12 cellular contexts compared by ENCODE assay signal in the genomic region with DNA sequence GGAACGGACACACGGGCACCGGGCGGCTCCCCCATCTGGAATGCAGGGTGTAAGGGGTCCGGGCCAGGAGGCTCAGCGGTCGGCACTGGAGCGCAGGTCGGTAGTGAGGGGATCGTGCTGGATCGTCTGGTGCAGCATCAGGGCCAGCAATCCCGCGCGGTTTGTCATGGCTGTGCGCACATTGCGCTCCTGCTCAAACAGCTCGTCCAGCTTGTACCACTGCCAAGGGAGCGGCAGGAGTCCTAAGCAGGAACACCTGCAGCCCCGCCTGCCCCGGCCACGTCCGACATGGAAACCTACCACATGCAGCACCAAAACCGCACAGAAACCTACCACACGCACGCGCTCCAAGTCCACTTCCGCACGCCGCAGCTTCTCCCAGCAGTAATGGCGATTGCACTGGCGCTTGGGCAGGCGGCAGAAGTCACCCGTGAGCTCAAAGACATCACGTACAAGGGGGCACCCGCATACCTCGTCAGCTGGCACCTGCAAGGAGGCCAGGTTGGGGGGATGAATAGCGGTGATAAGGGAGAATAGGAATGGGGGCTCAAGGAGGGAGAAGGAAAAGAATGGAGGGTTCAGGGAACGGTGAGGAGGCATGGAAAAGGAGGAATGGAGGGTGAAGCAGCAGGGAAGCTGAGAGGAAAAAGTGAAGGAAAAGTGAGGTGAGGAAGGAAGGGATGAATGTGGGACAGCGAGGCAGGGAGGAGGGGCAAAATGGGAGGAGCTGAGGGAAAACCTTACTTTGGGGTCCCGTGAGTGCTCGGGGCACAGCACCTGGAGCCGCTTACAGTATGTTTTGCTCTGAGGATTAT. TPM values are rescaled to one million over a fixed set of nuclear protein-coding genes. Genes with fewer than 3 reads are reported as not detected.
DNase-seq lines count a peak whose midpoint lies in the region; ATAC-seq, FAIRE-seq and TF ChIP-seq lines count a peak whose summit lies in the region.
"Had no signal": no experiment of that assay in that cellular context is flagged by ENCODE, and none has a peak within 500 bp of the region (broad histone marks: within the 10 kb centered on the region; RNA-seq: fewer than 3 reads in every experiment).

No MANE protein-coding gene starts in this region.

- no peak for DNase-seq in stimulated activated naive CD8-positive, alpha-beta T cell treated with anti-CD3 and anti-CD28 coated beads, Interleukin-15, Interleukin-2, amounts not matched to agents 100 U/mL and 50 U/mL, for 24 hours
- DNase-seq in activated B cell treated with CpG ODN at 0.5 μM for 24 hours: no peak
- DNase-seq in kidney: peak; percentile 85
- peak; percentile 69 for DNase-seq in upper lobe of right lung
- no peak for DNase-seq in GM19239 (ENCODE audit: insufficient read length, low spot score)
- no peak for DNase-seq in globus pallidus (ENCODE audit: low spot score)
- DNase-seq in NCI-H1105 treated with DMSO at 0.1 percent for 48 hours (lab: John Stamatoyannopoulos, UW): no peak
- DNase-seq: occipital lobe had no signal

- intact Hi-C loops in activated B cell treated with CpG ODN at 0.5 μM for 24 hours (cut with micrococcal nuclease): no loop called here
- intact Hi-C loops in kidney (cut with DNase I): no loop called here
- intact Hi-C loops in upper lobe of right lung (cut with DNase I): no loop called here

- peaks cover 70% of the 10 kb centered on the region for H3K36me3 Mint-ChIP-seq in stimulated activated naive CD8-positive, alpha-beta T cell treated with anti-CD3 and anti-CD28 coated beads, Interleukin-15, Interleukin-2, amounts not matched to agents 100 ng/mL and 50 ng/mL, for 24 hours (ENCODE audit: low read depth)
- H3K36me3 Mint-ChIP-seq in activated B cell treated with CpG ODN at 0.5 μM for 24 hours (ENCODE audit: low read depth): peaks cover 74% of the 10 kb centered on the region

- ATAC-seq in stimulated activated naive CD8-positive, alpha-beta T cell treated with anti-CD3 and anti-CD28 coated beads, Interleukin-15, Interleukin-2, amounts not matched to agents 100 U/mL and 50 U/mL, for 24 hours: no peak
- ATAC-seq in activated B cell treated with CpG ODN at 0.5 μM for 24 hours (ENCODE audit: low read depth) (no peak), upper lobe of right lung (no peak)

- H3K9me3 ChIP-seq in kidney (ENCODE audit: control insufficient read depth in 1 of 2, low read length in 2 of 2) (no peaks in the 10 kb centered on the region), upper lobe of right lung (no peaks in the 10 kb centered on the region)
- H3K9me3 ChIP-seq: SJSA1, uterus had no signal

- POLR2A ChIA-PET in activated B cell treated with CpG ODN at 0.5 μM for 24 hours (lab: Charles Lee): interaction anchor here (1.8 to 2.7 kb wide), 3 partner anchors 15 to 796 kb away, joined by 9 to 44 read pairs (median 20); partner anchors contain the start of genes C18orf32 and CFAP53

- H3K4me1 ChIP-seq in kidney (ENCODE audit: control insufficient read depth in 1 of 2, insufficient read depth in 1 of 2, low read depth in 1 of 2, low read length in 2 of 2) (peaks cover 11 to 25% of the 10 kb centered on the region in 2 donors), upper lobe of right lung (peaks cover 26% of the 10 kb centered on the region)

- no peaks in the 10 kb centered on the region for H3K27me3 ChIP-seq in upper lobe of right lung
- H3K27me3 ChIP-seq: SJSA1, uterus had no signal

- no peak for TF ChIP-seq CTCF in activated B cell treated with CpG ODN at 0.5 μM for 24 hours (IDR thresholded peaks at IDR 0.05)
- TF ChIP-seq CTCF in kidney (IDR thresholded peaks at IDR 0.05; ENCODE audit: borderline replicate concordance, extremely low read depth, insufficient read depth): no peak
- no peak for TF ChIP-seq CTCF in upper lobe of right lung (IDR thresholded peaks at IDR 0.05)

- no peaks in the 10 kb centered on the region for H3K27me3 Mint-ChIP-seq in stimulated activated naive CD8-positive, alpha-beta T cell treated with anti-CD3 and anti-CD28 coated beads, Interleukin-15, Interleukin-2, amounts not matched to agents 100 ng/mL and 50 ng/mL, for 24 hours
- no peaks in the 10 kb centered on the region for H3K27me3 Mint-ChIP-seq in activated B cell treated with CpG ODN at 0.5 μM for 24 hours

- H3K4me1 Mint-ChIP-seq in stimulated activated naive CD8-positive, alpha-beta T cell treated with anti-CD3 and anti-CD28 coated beads, Interleukin-15, Interleukin-2, amounts not matched to agents 100 ng/mL and 50 ng/mL, for 24 hours (ENCODE audit: low read depth): peaks cover 41% of the 10 kb centered on the region
- peaks cover 49% of the 10 kb centered on the region for H3K4me1 Mint-ChIP-seq in activated B cell treated with CpG ODN at 0.5 μM for 24 hours

- no peak for FAIRE-seq in kidney (lab: Jason Lieb, UNC)
- no peak for FAIRE-seq in GM19239 (lab: Jason Lieb, UNC)
- FAIRE-seq: H1 had no signal

- H3K4me3 ChIP-seq in kidney (ENCODE audit: low read length in 2 of 2) (peak overlapping the region in 1 of 2 donors; percentile 99), upper lobe of right lung (no peak overlapping the region)

- H3K9ac ChIP-seq in kidney (ENCODE audit: low read length in 2 of 2): no peak overlapping the region

- peak overlapping the region; percentile 98 for H3K4me3 Mint-ChIP-seq in stimulated activated naive CD8-positive, alpha-beta T cell treated with anti-CD3 and anti-CD28 coated beads, Interleukin-15, Interleukin-2, amounts not matched to agents 100 ng/mL and 50 ng/mL, for 24 hours
- peak overlapping the region; percentile 97 for H3K4me3 Mint-ChIP-seq in activated B cell treated with CpG ODN at 0.5 μM for 24 hours

- no peak overlapping the region for H3K27ac Mint-ChIP-seq in stimulated activated naive CD8-positive, alpha-beta T cell treated with anti-CD3 and anti-CD28 coated beads, Interleukin-15, Interleukin-2, amounts not matched to agents 100 ng/mL and 50 ng/mL, for 24 hours
- H3K27ac Mint-ChIP-seq in activated B cell treated with CpG ODN at 0.5 μM for 24 hours: peak overlapping the region; percentile 50

- CTCF ChIA-PET in activated B cell treated with CpG ODN at 0.5 μM for 24 hours (lab: Charles Lee): interaction anchor here (2.3 kb wide), 1 partner anchor 16 kb away, joined by 14 read pairs; the partner anchor contains the start of gene CFAP53

- no peaks in the 10 kb centered on the region for H3K9me3 Mint-ChIP-seq in stimulated activated naive CD8-positive, alpha-beta T cell treated with anti-CD3 and anti-CD28 coated beads, Interleukin-15, Interleukin-2, amounts not matched to agents 100 ng/mL and 50 ng/mL, for 24 hours
- no peaks in the 10 kb centered on the region for H3K9me3 Mint-ChIP-seq in activated B cell treated with CpG ODN at 0.5 μM for 24 hours

- H3K27ac ChIP-seq in kidney (ENCODE audit: low read depth in 2 of 2, low read length in 2 of 2) (no peak overlapping the region), upper lobe of right lung (no peak overlapping the region)

- H3K36me3 ChIP-seq in kidney (ENCODE audit: control insufficient read depth in 1 of 2, insufficient read depth in 2 of 2, low read length in 2 of 2) (peaks cover 15 to 18% of the 10 kb centered on the region in 2 donors), upper lobe of right lung (peaks cover 37% of the 10 kb centered on the region)
- H3K36me3 ChIP-seq: uterus had no signal

RNA-seq across cellular contexts. Expression of gene MBD1, which starts 1.4 kb away (rescaled TPM):
- total RNA-seq in activated B cell treated with CpG ODN at 0.5 μM for 24 hours: 101 and 117 TPM in 2 replicates
- 79.3 TPM for total RNA-seq in kidney
- polyA plus RNA-seq in kidney (ENCODE audit: insufficient read depth, low read depth, low replicate concordance): 24.7 TPM
- total RNA-seq in upper lobe of right lung: 56.3 TPM

RNA-seq across cellular contexts. Expression of gene CXXC1, which starts 4.8 kb away (rescaled TPM):
- 126 and 134 TPM in 2 replicates for total RNA-seq in activated B cell treated with CpG ODN at 0.5 μM for 24 hours
- 88.7 TPM for total RNA-seq in kidney
- polyA plus RNA-seq in kidney (ENCODE audit: insufficient read depth, low read depth, low replicate concordance): 39.0 TPM
- 75.9 TPM for total RNA-seq in upper lobe of right lung

RNA-seq across cellular contexts. Expression of gene CFAP53, which starts 16.4 kb away (rescaled TPM):
- 0.27 and 0.29 TPM in 2 replicates for total RNA-seq in activated B cell treated with CpG ODN at 0.5 μM for 24 hours
- 1.3 TPM for total RNA-seq in kidney
- polyA plus RNA-seq in kidney (ENCODE audit: insufficient read depth, low read depth, low replicate concordance): 3.9 TPM
- total RNA-seq in upper lobe of right lung: not detected

Comparison
In these comparisons a context has a peak if more than half of its experiments do, and no peak if none do; other contexts are left out.
1. DNase-seq: peak in kidney (single experiment) and upper lobe of right lung (single experiment); none in stimulated activated naive CD8-positive, alpha-beta T cell treated with anti-CD3 and anti-CD28 coated beads, Interleukin-15, Interleukin-2, amounts not matched to agents 100 U/mL and 50 U/mL, for 24 hours (single experiment), activated B cell treated with CpG ODN at 0.5 μM for 24 hours (single experiment), GM19239 (single experiment), globus pallidus (single experiment) and NCI-H1105 treated with DMSO at 0.1 percent for 48 hours (single experiment).